In the genomic region with DNA sequence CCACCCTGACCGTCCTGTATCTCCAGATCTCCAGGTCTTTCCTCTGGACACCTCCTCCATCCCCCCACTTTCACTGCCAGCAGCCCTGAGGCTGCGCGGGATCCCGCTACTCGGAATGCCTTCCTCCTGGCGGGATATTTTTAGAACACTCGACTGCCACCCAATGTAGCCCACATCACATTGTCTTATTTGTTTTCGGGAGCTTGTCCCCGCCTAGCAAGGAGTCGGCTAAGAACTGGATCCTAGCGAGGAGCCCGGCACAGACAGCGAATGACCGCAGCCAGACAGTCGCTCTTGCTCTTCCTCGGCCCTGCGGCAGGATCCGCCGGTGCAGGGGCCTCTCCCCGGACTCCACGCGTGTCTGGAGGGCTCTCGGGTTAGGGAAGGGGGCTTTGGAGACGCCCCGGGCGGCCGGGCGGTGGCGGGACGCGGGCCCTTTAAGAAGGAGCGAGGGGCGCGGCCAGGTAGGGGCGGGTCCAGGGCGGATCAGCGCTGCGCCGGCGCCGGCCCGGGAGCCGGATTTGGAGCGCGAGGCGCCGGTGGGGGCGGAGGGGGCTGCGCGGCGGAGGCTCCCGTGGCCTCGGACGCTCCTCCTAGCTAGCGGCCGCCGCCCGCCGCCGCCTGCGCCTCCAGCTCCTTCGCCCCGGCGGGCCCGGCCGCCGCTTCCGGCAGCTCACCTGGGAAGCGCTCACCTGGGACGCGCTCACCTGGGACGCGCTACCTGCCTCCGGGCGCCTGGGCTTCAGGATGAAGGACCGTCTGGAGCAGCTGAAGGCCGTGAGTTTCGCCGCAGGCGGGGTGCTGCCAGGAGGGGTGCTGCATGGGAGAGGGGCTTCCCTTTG, we compare ENCODE assay signal across 8 cellular contexts. TPM values are rescaled to one million over a fixed set of nuclear protein-coding genes. Genes with fewer than 3 reads are reported as not detected.
DNase-seq lines count a peak whose midpoint lies in the region; ATAC-seq and TF ChIP-seq lines count a peak whose summit lies in the region.

TSS of gene STX3 (plus strand) at position 518 of the 842 bp plus-strand sequence. CDS start at position 748, 230 bp downstream.

- CTCF ChIA-PET in HEK293T (lab: Yijun Ruan, JAX) = interaction anchor here (0.6 to 2.7 kb wide), 6 partner anchors 10 to 86 kb away, joined by 3 to 19 read pairs (median 6); partner anchors contain the start of gene PATL1

- H3K4me1 ChIP-seq in ES-I3 (ENCODE audit: insufficient read depth, low read length) = peaks cover 7% of the 10 kb centered on the region

- peaks cover 6% of the 10 kb centered on the region for H3K27me3 Mint-ChIP-seq in T-helper 17 cell

- H3K36me3 Mint-ChIP-seq in T-helper 17 cell (ENCODE audit: low read depth) = no peaks in the 10 kb centered on the region

- peak within 1 kb of the TSS; percentile 97 for H3K4me3 Mint-ChIP-seq in T-helper 17 cell

- ATAC-seq in T-helper 17 cell = peak; percentile 88
- peak; percentile 92 for ATAC-seq in left ventricle myocardium superior

- POLR2A ChIA-PET in HEK293T (lab: Yijun Ruan, JAX) = interaction anchor here (0.7 to 4.1 kb wide), 9 partner anchors 16 to 139 kb away, joined by 3 to 22 read pairs (median 4); partner anchors contain the start of genes MRPL16, OSBP and PATL1

- H3K36me3 ChIP-seq in ES-I3 (ENCODE audit: insufficient read depth, low read length) = peaks cover 6% of the 10 kb centered on the region; the same call in 1 of the 2 replicates

- peaks cover 18% of the 10 kb centered on the region for H3K4me1 Mint-ChIP-seq in T-helper 17 cell

- DNase-seq in HEK293T (ENCODE audit: extremely low spot score) (peak; percentile 80), NAMALWA (ENCODE audit: low spot score) (peak; percentile 62), T-helper 17 cell (peak; percentile 54 to 70 (median 69)), anterior cingulate cortex (lab: John Stamatoyannopoulos, UW) (peak in 55 of 58 donors; percentile 6 to 80 (median 49)), left ventricle myocardium superior (peak; percentile 86), pulmonary artery endothelial cell (ENCODE audit: low read depth, low spot score) (no peak), ureter (ENCODE audit: low spot score) (peak; percentile 75)

- H3K27ac Mint-ChIP-seq in T-helper 17 cell = peak within 1 kb of the TSS; percentile 81

- H3K9me3 ChIP-seq in ES-I3 (ENCODE audit: control insufficient read depth, insufficient read depth, low read length) (no peaks in the 10 kb centered on the region), T-helper 17 cell (ENCODE audit: control insufficient read depth, low read length, poor library complexity, severe bottlenecking) (no peaks in the 10 kb centered on the region)

- intact Hi-C loops in left ventricle myocardium superior (cut with micrococcal nuclease) = loop anchor here (2.0 kb wide), 1 partner anchor 48 kb away; no protein-coding TSS in a partner anchor

- H3K9ac ChIP-seq in ES-I3 (ENCODE audit: low read depth, low read length) = peak within 1 kb of the TSS; percentile 97

TF ChIP-seq in HEK293T, 16 proteins besides CTCF, POLR2A, EP300 and RAD21:
- TF ChIP-seq L3MBTL2 (conservative IDR thresholded peaks at IDR 0.05) (no peak), LEF1 (IDR thresholded peaks at IDR 0.05; ENCODE audit: borderline replicate concordance) (no peak), SP1 (IDR thresholded peaks at IDR 0.05) (no peak), BHLHE40 (IDR thresholded peaks at IDR 0.05; ENCODE audit: borderline replicate concordance) (no peak), NFRKB (IDR thresholded peaks at IDR 0.05) (no peak), SUZ12 (IDR thresholded peaks at IDR 0.05) (no peak), PKNOX1 (IDR thresholded peaks at IDR 0.05) (no peak), FOXM1 (IDR thresholded peaks at IDR 0.05; ENCODE audit: borderline replicate concordance) (peak; percentile 49; the same call in 1 of the 2 replicates), FOXK2 (IDR thresholded peaks at IDR 0.05) (no peak)

RNA-seq across cellular contexts. Expression of gene STX3, which starts in this region (rescaled TPM):
- 1 to 10 TPM; 4.7 to 6.6 TPM for total RNA-seq in T-helper 17 cell
- total RNA-seq in left ventricle myocardium superior = 8.0 TPM
- 26.7 and 26.8 TPM in 2 replicates for total RNA-seq in pulmonary artery endothelial cell
- total RNA-seq in ureter = 31.8 TPM
